Comparison of ENCODE assay signal across 1 cellular context in the genomic region with DNA sequence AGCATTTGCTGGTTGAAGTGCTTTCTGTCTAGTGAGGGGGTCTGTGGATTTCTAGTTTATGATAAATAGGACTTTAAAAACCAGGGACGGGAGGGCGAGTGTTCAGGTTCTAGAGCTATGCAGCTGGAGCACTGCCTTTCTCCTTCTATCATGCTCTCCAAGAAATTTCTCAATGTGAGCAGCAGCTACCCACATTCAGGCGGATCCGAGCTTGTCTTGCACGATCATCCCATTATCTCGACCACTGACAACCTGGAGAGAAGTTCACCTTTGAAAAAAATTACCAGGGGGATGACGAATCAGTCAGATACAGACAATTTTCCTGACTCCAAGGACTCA.
TF ChIP-seq lines count a peak whose summit lies in the region.

A gene (plus strand): TSS at position 4 of the 339 bp plus-strand sequence. CDS start 114 bp downstream, at position 118.

TF ChIP-seq in IMR-90, 13 proteins besides CTCF, POLR2A, EP300 and RAD21 (continued from another document):
- TF ChIP-seq NFE2L2 (IDR thresholded peaks at IDR 0.05; ENCODE audit: low read depth, low read length) (no peak), SMC3 (IDR thresholded peaks at IDR 0.05; ENCODE audit: low read depth, low read length) (no peak)
